In the genomic region with DNA sequence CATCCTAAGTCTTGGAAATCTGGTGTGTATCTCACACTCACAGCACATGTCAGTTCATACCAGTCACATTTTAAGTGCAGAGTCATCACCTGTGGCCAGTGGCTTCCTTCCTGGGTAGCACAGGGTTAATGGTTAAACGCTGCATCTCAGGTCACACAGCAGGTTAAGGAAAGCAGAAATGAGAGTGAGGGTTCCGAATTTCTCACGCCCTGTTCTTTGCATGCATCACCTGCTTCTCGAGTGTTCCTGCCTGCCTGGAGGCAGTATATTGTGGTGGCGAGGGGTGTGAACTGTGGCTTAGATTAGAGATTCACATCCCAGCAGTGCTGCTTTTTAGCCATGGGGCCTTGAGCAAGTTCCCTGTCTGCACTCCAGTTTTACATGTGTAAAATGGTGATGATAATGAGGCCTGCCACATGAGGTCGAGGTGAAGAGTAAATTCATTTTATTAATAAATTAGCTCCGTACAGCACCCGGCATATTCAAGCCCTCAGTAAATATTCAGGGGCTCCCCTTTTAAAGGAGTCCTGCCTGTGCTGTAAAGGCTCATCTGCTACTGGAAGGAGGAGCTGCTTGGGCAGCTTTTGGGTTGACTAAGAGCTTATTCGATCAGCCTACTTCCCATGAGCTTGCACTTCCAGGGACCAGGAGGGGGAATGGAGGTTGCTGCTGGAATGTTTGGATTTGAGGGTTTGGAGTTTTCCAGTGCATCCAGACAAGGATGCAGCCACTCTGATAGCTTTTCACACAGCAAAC, we compare ENCODE assay signal across 8 cellular contexts.
A peak's percentile ranks its signal among the peaks of the same experiment; 100 is the strongest.
DNase-seq lines count a peak whose midpoint lies in the region; ATAC-seq and TF ChIP-seq lines count a peak whose summit lies in the region.

No MANE protein-coding gene starts in this region.

- no peaks in the 10 kb centered on the region for H3K27me3 ChIP-seq in kidney epithelial cell (ENCODE audit: control insufficient read depth, insufficient read depth, low read length)

- no peak for TF ChIP-seq CTCF in kidney epithelial cell (IDR thresholded peaks at IDR 0.05; ENCODE audit: insufficient read depth, low read length, poor library complexity, severe bottlenecking)

- intact Hi-C loops in left ventricle myocardium superior (cut with micrococcal nuclease), result no loop called here

- H3K4me3 ChIP-seq in kidney epithelial cell (ENCODE audit: low read depth, low read length), result no peak overlapping the region

- DNase-seq in kidney epithelial cell (ENCODE audit: low read depth) (peak; percentile 65), cerebellar cortex (ENCODE audit: low spot score) (no peak), A172 (ENCODE audit: low spot score) (no peak), left ventricle myocardium superior (no peak), pons (ENCODE audit: low spot score) (no peak)

- ATAC-seq in GM18499 (IDR thresholded peaks at IDR 0.05; ENCODE audit: insufficient read depth, unreplicated experiment), result peak; percentile 98
- peak; percentile 98 for ATAC-seq in GM21526 (IDR thresholded peaks at IDR 0.05; ENCODE audit: low FRiP score, unreplicated experiment)
- ATAC-seq in HG03521 (IDR thresholded peaks at IDR 0.05; ENCODE audit: unreplicated experiment), result peak; percentile 98
- no peak for ATAC-seq in left ventricle myocardium superior

- no peaks in the 10 kb centered on the region for H3K36me3 ChIP-seq in kidney epithelial cell (ENCODE audit: control insufficient read depth, insufficient read depth, low read length)
